In genomic region chr3:141308588-141309218, GRCh38 we compare ENCODE assay signal across 8 cellular contexts. TPM values are rescaled to one million over a fixed set of nuclear protein-coding genes. Genes with fewer than 3 reads are reported as not detected.
DNase-seq lines count a peak whose midpoint lies in the region; ATAC-seq and TF ChIP-seq lines count a peak whose summit lies in the region.

No MANE protein-coding gene starts in this region.

- peak overlapping the region in 4 of 8 donors; percentile 14 to 78 (median 32) for H3K27ac Mint-ChIP-seq in CD8-positive, alpha-beta memory T cell

- TF ChIP-seq CTCF in Peyer's patch (IDR thresholded peaks at IDR 0.05) (peak in 4 of 6 experiments; percentile 18 to 59 (median 50)), fibroblast of mammary gland (conservative IDR thresholded peaks at IDR 0.05; ENCODE audit: control insufficient read depth, insufficient read depth, low read depth, low read length) (peak; percentile 64), parathyroid adenoma (IDR thresholded peaks at IDR 0.05) (peak; percentile 74)

- peak; percentile 47 for DNase-seq in Ammon's horn (ENCODE audit: low spot score)
- DNase-seq in HCEC 1CT = peak; percentile 67
- DNase-seq in Peyer's patch = peak in 2 of 3 donors; percentile 67 to 71
- DNase-seq in fibroblast of mammary gland (ENCODE audit: low read depth) = peak; percentile 61
- no peak for DNase-seq in CD8-positive, alpha-beta memory T cell

- CTCF ChIA-PET in CD8-positive, alpha-beta memory T cell (lab: Charles Lee) = interaction anchor here (1.1 to 8.3 kb wide), 6 partner anchors 41 to 252 kb away, joined by 4 to 84 read pairs (median 12); partner anchors contain the start of gene RASA2

- H3K4me3 ChIP-seq in Peyer's patch (no peak overlapping the region), fibroblast of mammary gland (ENCODE audit: control insufficient read depth, low read depth, low read length) (no peak overlapping the region), parathyroid adenoma (ENCODE audit: low read depth, low read length) (no peak overlapping the region)
- no peak overlapping the region for H3K4me3 ChIP-seq in CD8-positive, alpha-beta memory T cell (ENCODE audit: low read length)

- H3K4me1 ChIP-seq in Peyer's patch = peaks cover 0 to 12% (median 0%) of the 10 kb centered on the region in 4 donors
- peaks cover 9% of the 10 kb centered on the region for H3K4me1 ChIP-seq in parathyroid adenoma
- peaks cover 63% of the 10 kb centered on the region for H3K4me1 ChIP-seq in CD8-positive, alpha-beta memory T cell (ENCODE audit: insufficient read depth, low read length)

- POLR2A ChIA-PET in CD8-positive, alpha-beta memory T cell (lab: Charles Lee) = no interaction called here

- H3K27ac ChIP-seq in Peyer's patch (no peak overlapping the region), parathyroid adenoma (no peak overlapping the region)
- no peak overlapping the region for H3K27ac ChIP-seq in CD8-positive, alpha-beta memory T cell (ENCODE audit: low read depth, low read length)

- no peaks in the 10 kb centered on the region for H3K79me2 ChIP-seq in parathyroid adenoma

- ATAC-seq in GM21447 (IDR thresholded peaks at IDR 0.05; ENCODE audit: unreplicated experiment) = no peak
- no peak for ATAC-seq in GM18498 (IDR thresholded peaks at IDR 0.05; ENCODE audit: unreplicated experiment)

- H2AFZ ChIP-seq in parathyroid adenoma = peak overlapping the region; percentile 74

- no peak overlapping the region for H3K4me3 Mint-ChIP-seq in CD8-positive, alpha-beta memory T cell

- H3K9me3 ChIP-seq in Peyer's patch (no peaks in the 10 kb centered on the region), parathyroid adenoma (ENCODE audit: control insufficient read depth, low read length) (no peaks in the 10 kb centered on the region)
- H3K9me3 ChIP-seq in CD8-positive, alpha-beta memory T cell (ENCODE audit: low read length) = no peaks in the 10 kb centered on the region

- H3K36me3 ChIP-seq in Peyer's patch = no peaks in the 10 kb centered on the region
- no peaks in the 10 kb centered on the region for H3K36me3 ChIP-seq in parathyroid adenoma (ENCODE audit: control insufficient read depth, insufficient read depth, low read length)
- H3K36me3 ChIP-seq in CD8-positive, alpha-beta memory T cell (ENCODE audit: insufficient read depth, low read length) = no peaks in the 10 kb centered on the region

- H3K9ac ChIP-seq in parathyroid adenoma = no peak overlapping the region

- H3K27me3 ChIP-seq in Peyer's patch (no peaks in the 10 kb centered on the region), parathyroid adenoma (ENCODE audit: control insufficient read depth, insufficient read depth, low read length) (no peaks in the 10 kb centered on the region)
- H3K27me3 ChIP-seq in CD8-positive, alpha-beta memory T cell (ENCODE audit: insufficient read depth, low read length, poor library complexity, severe bottlenecking) = no peaks in the 10 kb centered on the region

- peaks cover 0 to 1% of the 10 kb centered on the region in 2 donors for H3K27me3 Mint-ChIP-seq in CD8-positive, alpha-beta memory T cell

- no peak for TF ChIP-seq POLR2A in Peyer's patch (IDR thresholded peaks at IDR 0.05)

- H3K9me3 Mint-ChIP-seq in CD8-positive, alpha-beta memory T cell = no peaks in the 10 kb centered on the region

- H3K4me2 ChIP-seq in parathyroid adenoma (ENCODE audit: low read length) = no peak overlapping the region

- H3K4me1 Mint-ChIP-seq in CD8-positive, alpha-beta memory T cell = peaks cover 50 to 62% (median 53%) of the 10 kb centered on the region in 3 donors

- H3K36me3 Mint-ChIP-seq in CD8-positive, alpha-beta memory T cell = peaks cover 0 to 6% (median 0%) of the 10 kb centered on the region in 3 donors

RNA-seq across cellular contexts. Expression of gene ZBTB38, which starts 59.6 kb away (rescaled TPM):
- total RNA-seq in Peyer's patch = 100 to 1,000 TPM; 168 to 254 (median 184) TPM
- total RNA-seq in CD8-positive, alpha-beta memory T cell = 10 to 100 TPM; 78.6 to 87.1 TPM
- polyA plus RNA-seq in CD8-positive, alpha-beta memory T cell = 115 TPM

Comparison
In these comparisons a context has a peak if more than half of its experiments do, and no peak if none do; other contexts are left out.
1. DNase-seq: peak in Ammon's horn (single experiment), HCEC 1CT (single experiment), Peyer's patch (2 of 3) and fibroblast of mammary gland (single experiment); none in CD8-positive, alpha-beta memory T cell (0 of 5).
2. Peak in every context shown above with its lines, with median percentiles within 50 percentile points of each other: CTCF ChIP-seq.